In the genomic region with DNA sequence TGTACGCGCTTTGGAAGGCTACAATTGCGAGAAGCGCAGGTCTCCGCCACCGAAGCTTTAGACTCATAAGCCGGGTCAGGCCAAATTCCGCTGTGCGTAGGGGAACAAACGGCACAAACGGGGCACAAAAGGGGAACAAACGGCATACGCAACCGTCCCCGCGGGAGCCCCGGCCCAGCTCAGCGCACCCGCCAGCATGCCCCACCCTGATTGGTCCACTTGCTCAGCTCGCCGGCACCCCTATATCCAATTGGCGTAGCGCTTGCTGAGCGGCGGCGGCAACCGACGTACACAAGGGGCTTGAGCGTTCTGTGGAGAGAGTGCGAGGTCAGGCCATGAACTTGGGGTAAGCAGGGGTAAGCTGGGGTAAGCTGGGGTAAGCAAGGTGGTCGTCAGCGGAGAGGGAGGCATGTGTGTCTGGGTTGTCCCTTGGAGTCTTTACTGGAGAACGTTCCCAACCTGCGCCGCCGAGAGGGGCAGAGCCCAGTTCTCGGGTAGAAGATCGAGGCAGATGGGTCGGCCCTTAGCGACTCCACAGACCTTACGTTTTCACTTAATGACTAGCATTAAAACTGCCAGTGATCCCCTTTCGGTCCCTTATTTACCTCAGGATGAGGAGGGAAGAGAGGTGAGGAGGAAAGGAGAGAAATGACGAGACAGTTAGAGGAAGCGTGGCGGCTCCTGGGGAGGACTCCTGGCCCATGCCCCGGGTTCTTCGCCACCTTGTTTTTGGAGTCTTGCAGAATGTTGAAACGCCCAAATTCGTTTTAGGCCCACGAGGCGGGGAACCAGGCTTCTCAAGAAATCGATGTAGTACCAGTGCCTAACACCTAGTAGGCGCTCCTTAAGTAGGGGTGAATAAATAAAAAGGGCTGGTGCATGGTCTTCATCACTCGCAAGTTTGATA, we compare ENCODE assay signal across 1 cellular context.
A peak's percentile ranks its signal among the peaks of the same experiment; 100 is the strongest.
TF ChIP-seq lines count a peak whose summit lies in the region.

A gene (plus strand): TSS at position 268 of the 907 bp plus-strand sequence. CDS start 68 bp downstream, at position 336.

TF ChIP-seq in HepG2, 621 proteins besides CTCF, POLR2A, EP300 and RAD21 (continued from another document and continues in another):
- TF ChIP-seq, protein P1, sequence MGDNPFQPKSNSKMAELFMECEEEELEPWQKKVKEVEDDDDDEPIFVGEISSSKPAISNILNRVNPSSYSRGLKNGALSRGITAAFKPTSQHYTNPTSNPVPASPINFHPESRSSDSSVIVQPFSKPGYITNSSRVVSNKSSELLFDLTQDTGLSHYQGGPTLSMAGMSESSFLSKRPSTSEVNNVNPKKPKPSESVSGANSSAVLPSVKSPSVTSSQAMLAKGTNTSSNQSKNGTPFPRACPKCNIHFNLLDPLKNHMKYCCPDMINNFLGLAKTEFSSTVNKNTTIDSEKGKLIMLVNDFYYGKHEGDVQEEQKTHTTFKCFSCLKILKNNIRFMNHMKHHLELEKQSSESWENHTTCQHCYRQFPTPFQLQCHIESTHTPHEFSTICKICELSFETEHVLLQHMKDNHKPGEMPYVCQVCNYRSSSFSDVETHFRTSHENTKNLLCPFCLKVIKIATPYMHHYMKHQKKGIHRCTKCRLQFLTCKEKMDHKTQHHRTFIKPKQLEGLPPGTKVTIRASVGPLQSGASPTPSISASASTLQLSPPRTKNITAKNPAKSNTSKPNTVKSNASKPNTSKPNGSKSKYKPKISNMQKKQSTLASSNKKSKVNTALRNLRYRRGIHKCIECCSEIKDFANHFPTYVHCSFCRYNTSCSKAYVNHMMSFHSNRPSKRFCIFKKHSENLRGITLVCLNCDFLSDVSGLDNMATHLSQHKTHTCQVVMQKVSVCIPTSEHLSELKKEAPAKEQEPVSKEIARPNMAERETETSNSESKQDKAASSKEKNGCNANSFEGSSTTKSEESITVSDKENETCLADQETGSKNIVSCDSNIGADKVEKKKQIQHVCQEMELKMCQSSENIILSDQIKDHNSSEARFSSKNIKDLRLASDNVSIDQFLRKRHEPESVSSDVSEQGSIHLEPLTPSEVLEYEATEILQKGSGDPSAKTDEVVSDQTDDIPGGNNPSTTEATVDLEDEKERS (CRISPR knock-in tag; IDR thresholded peaks at IDR 0.05), result no peak
- TF ChIP-seq ZNF747 (CRISPR knock-in tag; IDR thresholded peaks at IDR 0.05; ENCODE audit: borderline replicate concordance) (0 out of 2 replicates have a peak, but pooled peaks have one; percentile 55), ZNF713 (CRISPR knock-in tag; IDR thresholded peaks at IDR 0.05) (no peak), TRIM24 (CRISPR knock-in tag; IDR thresholded peaks at IDR 0.05) (no peak), ZSCAN21 (CRISPR knock-in tag; IDR thresholded peaks at IDR 0.05; ENCODE audit: borderline replicate concordance) (peak; percentile 83; the same call in 1 of the 2 replicates), CBX1 (IDR thresholded peaks at IDR 0.05; ENCODE audit: low read depth) (peak; percentile 47), ZNF879 (CRISPR knock-in tag; IDR thresholded peaks at IDR 0.05) (peak; percentile 66; the same call in 1 of the 2 replicates), ZNF615 (CRISPR knock-in tag; IDR thresholded peaks at IDR 0.05; ENCODE audit: borderline replicate concordance) (no peak), ZNF547 (CRISPR knock-in tag; IDR thresholded peaks at IDR 0.05) (peak; percentile 72; the same call in 1 of the 2 replicates), HES4 (CRISPR knock-in tag; IDR thresholded peaks at IDR 0.05; ENCODE audit: borderline replicate concordance) (no peak), FOXC1 (CRISPR knock-in tag; IDR thresholded peaks at IDR 0.05; ENCODE audit: borderline replicate concordance) (no peak; the same call in 1 of the 2 replicates), MTF1 (CRISPR knock-in tag; IDR thresholded peaks at IDR 0.05) (no peak), GATA4 (IDR thresholded peaks at IDR 0.05; ENCODE audit: borderline replicate concordance, low read depth) (peak; percentile 66; the same call in 1 of the 2 replicates), ZNF780A (CRISPR knock-in tag; IDR thresholded peaks at IDR 0.05) (peak; percentile 44; the same call in 1 of the 2 replicates), ZNF382 (CRISPR knock-in tag; IDR thresholded peaks at IDR 0.05; ENCODE audit: borderline replicate concordance) (no peak)
- TF ChIP-seq, protein P2, sequence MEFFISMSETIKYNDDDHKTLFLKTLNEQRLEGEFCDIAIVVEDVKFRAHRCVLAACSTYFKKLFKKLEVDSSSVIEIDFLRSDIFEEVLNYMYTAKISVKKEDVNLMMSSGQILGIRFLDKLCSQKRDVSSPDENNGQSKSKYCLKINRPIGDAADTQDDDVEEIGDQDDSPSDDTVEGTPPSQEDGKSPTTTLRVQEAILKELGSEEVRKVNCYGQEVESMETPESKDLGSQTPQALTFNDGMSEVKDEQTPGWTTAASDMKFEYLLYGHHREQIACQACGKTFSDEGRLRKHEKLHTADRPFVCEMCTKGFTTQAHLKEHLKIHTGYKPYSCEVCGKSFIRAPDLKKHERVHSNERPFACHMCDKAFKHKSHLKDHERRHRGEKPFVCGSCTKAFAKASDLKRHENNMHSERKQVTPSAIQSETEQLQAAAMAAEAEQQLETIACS (CRISPR knock-in tag; IDR thresholded peaks at IDR 0.05), result no peak
- TF ChIP-seq, protein P3, sequence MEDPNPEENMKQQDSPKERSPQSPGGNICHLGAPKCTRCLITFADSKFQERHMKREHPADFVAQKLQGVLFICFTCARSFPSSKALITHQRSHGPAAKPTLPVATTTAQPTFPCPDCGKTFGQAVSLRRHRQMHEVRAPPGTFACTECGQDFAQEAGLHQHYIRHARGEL (CRISPR knock-in tag; IDR thresholded peaks at IDR 0.05), result no peak
- TF ChIP-seq, protein P4, sequence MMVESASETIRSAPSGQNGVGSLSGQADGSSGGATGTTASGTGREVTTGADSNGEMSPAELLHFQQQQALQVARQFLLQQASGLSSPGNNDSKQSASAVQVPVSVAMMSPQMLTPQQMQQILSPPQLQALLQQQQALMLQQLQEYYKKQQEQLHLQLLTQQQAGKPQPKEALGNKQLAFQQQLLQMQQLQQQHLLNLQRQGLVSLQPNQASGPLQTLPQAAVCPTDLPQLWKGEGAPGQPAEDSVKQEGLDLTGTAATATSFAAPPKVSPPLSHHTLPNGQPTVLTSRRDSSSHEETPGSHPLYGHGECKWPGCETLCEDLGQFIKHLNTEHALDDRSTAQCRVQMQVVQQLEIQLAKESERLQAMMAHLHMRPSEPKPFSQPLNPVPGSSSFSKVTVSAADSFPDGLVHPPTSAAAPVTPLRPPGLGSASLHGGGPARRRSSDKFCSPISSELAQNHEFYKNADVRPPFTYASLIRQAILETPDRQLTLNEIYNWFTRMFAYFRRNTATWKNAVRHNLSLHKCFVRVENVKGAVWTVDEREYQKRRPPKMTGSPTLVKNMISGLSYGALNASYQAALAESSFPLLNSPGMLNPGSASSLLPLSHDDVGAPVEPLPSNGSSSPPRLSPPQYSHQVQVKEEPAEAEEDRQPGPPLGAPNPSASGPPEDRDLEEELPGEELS (CRISPR knock-in tag; IDR thresholded peaks at IDR 0.05), result no peak; the same call in 1 of the 2 replicates
- TF ChIP-seq, protein P5, sequence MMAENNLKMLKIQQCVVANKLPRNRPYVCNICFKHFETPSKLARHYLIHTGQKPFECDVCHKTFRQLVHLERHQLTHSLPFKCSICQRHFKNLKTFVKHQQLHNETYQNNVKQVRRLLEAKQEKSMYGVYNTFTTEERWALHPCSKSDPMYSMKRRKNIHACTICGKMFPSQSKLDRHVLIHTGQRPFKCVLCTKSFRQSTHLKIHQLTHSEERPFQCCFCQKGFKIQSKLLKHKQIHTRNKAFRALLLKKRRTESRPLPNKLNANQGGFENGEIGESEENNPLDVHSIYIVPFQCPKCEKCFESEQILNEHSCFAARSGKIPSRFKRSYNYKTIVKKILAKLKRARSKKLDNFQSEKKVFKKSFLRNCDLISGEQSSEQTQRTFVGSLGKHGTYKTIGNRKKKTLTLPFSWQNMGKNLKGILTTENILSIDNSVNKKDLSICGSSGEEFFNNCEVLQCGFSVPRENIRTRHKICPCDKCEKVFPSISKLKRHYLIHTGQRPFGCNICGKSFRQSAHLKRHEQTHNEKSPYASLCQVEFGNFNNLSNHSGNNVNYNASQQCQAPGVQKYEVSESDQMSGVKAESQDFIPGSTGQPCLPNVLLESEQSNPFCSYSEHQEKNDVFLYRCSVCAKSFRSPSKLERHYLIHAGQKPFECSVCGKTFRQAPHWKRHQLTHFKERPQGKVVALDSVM (CRISPR knock-in tag; IDR thresholded peaks at IDR 0.05), result no peak
- TF ChIP-seq, protein P6, sequence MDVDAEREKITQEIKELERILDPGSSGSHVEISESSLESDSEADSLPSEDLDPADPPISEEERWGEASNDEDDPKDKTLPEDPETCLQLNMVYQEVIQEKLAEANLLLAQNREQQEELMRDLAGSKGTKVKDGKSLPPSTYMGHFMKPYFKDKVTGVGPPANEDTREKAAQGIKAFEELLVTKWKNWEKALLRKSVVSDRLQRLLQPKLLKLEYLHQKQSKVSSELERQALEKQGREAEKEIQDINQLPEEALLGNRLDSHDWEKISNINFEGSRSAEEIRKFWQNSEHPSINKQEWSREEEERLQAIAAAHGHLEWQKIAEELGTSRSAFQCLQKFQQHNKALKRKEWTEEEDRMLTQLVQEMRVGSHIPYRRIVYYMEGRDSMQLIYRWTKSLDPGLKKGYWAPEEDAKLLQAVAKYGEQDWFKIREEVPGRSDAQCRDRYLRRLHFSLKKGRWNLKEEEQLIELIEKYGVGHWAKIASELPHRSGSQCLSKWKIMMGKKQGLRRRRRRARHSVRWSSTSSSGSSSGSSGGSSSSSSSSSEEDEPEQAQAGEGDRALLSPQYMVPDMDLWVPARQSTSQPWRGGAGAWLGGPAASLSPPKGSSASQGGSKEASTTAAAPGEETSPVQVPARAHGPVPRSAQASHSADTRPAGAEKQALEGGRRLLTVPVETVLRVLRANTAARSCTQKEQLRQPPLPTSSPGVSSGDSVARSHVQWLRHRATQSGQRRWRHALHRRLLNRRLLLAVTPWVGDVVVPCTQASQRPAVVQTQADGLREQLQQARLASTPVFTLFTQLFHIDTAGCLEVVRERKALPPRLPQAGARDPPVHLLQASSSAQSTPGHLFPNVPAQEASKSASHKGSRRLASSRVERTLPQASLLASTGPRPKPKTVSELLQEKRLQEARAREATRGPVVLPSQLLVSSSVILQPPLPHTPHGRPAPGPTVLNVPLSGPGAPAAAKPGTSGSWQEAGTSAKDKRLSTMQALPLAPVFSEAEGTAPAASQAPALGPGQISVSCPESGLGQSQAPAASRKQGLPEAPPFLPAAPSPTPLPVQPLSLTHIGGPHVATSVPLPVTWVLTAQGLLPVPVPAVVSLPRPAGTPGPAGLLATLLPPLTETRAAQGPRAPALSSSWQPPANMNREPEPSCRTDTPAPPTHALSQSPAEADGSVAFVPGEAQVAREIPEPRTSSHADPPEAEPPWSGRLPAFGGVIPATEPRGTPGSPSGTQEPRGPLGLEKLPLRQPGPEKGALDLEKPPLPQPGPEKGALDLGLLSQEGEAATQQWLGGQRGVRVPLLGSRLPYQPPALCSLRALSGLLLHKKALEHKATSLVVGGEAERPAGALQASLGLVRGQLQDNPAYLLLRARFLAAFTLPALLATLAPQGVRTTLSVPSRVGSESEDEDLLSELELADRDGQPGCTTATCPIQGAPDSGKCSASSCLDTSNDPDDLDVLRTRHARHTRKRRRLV (CRISPR knock-in tag; IDR thresholded peaks at IDR 0.05), result 0 out of 2 replicates have a peak, but pooled peaks have one; percentile 60
- TF ChIP-seq, protein P7, sequence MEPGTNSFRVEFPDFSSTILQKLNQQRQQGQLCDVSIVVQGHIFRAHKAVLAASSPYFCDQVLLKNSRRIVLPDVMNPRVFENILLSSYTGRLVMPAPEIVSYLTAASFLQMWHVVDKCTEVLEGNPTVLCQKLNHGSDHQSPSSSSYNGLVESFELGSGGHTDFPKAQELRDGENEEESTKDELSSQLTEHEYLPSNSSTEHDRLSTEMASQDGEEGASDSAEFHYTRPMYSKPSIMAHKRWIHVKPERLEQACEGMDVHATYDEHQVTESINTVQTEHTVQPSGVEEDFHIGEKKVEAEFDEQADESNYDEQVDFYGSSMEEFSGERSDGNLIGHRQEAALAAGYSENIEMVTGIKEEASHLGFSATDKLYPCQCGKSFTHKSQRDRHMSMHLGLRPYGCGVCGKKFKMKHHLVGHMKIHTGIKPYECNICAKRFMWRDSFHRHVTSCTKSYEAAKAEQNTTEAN (CRISPR knock-in tag; conservative IDR thresholded peaks at IDR 0.05), result no peak
- TF ChIP-seq, protein P8, sequence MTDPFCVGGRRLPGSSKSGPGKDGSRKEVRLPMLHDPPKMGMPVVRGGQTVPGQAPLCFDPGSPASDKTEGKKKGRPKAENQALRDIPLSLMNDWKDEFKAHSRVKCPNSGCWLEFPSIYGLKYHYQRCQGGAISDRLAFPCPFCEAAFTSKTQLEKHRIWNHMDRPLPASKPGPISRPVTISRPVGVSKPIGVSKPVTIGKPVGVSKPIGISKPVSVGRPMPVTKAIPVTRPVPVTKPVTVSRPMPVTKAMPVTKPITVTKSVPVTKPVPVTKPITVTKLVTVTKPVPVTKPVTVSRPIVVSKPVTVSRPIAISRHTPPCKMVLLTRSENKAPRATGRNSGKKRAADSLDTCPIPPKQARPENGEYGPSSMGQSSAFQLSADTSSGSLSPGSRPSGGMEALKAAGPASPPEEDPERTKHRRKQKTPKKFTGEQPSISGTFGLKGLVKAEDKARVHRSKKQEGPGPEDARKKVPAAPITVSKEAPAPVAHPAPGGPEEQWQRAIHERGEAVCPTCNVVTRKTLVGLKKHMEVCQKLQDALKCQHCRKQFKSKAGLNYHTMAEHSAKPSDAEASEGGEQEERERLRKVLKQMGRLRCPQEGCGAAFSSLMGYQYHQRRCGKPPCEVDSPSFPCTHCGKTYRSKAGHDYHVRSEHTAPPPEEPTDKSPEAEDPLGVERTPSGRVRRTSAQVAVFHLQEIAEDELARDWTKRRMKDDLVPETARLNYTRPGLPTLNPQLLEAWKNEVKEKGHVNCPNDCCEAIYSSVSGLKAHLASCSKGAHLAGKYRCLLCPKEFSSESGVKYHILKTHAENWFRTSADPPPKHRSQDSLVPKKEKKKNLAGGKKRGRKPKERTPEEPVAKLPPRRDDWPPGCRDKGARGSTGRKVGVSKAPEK (CRISPR knock-in tag; IDR thresholded peaks at IDR 0.05; ENCODE audit: borderline replicate concordance), result no peak; the same call in 1 of the 2 replicates
- TF ChIP-seq, protein P9, sequence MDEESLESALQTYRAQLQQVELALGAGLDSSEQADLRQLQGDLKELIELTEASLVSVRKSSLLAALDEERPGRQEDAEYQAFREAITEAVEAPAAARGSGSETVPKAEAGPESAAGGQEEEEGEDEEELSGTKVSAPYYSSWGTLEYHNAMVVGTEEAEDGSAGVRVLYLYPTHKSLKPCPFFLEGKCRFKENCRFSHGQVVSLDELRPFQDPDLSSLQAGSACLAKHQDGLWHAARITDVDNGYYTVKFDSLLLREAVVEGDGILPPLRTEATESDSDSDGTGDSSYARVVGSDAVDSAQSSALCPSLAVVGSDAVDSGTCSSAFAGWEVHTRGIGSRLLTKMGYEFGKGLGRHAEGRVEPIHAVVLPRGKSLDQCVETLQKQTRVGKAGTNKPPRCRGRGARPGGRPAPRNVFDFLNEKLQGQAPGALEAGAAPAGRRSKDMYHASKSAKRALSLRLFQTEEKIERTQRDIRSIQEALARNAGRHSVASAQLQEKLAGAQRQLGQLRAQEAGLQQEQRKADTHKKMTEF (CRISPR knock-in tag; IDR thresholded peaks at IDR 0.05), result no peak
- TF ChIP-seq, protein P10, sequence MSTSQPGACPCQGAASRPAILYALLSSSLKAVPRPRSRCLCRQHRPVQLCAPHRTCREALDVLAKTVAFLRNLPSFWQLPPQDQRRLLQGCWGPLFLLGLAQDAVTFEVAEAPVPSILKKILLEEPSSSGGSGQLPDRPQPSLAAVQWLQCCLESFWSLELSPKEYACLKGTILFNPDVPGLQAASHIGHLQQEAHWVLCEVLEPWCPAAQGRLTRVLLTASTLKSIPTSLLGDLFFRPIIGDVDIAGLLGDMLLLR (CRISPR knock-in tag; IDR thresholded peaks at IDR 0.05), result peak; percentile 89
- TF ChIP-seq, protein P11, sequence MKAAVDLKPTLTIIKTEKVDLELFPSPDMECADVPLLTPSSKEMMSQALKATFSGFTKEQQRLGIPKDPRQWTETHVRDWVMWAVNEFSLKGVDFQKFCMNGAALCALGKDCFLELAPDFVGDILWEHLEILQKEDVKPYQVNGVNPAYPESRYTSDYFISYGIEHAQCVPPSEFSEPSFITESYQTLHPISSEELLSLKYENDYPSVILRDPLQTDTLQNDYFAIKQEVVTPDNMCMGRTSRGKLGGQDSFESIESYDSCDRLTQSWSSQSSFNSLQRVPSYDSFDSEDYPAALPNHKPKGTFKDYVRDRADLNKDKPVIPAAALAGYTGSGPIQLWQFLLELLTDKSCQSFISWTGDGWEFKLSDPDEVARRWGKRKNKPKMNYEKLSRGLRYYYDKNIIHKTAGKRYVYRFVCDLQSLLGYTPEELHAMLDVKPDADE (CRISPR knock-in tag; IDR thresholded peaks at IDR 0.05), result no peak
